In genomic region chr15:32698773-32699390, GRCh38 we compare ENCODE assay signal across 20 cellular contexts. TPM values are rescaled to one million over a fixed set of nuclear protein-coding genes. Genes with fewer than 3 reads are reported as not detected.
A peak's percentile ranks its signal among the peaks of the same experiment; 100 is the strongest.
DNase-seq lines count a peak whose midpoint lies in the region; ATAC-seq and TF ChIP-seq lines count a peak whose summit lies in the region.
"Had no signal": no experiment of that assay in that cellular context is flagged by ENCODE, and none has a peak within 500 bp of the region (broad histone marks: within the 10 kb centered on the region; RNA-seq: fewer than 3 reads in every experiment).

No MANE protein-coding gene starts in this region.

- H3F3A ChIP-seq in smooth muscle cell (ENCODE audit: low read depth), result peaks cover 14% of the 10 kb centered on the region

- H2AFZ ChIP-seq in smooth muscle cell (ENCODE audit: low read depth), result peak overlapping the region; percentile 13
- H2AFZ ChIP-seq: PC-9 had no signal

- H3K4me3 ChIP-seq in smooth muscle cell (no peak overlapping the region), spleen (no peak overlapping the region), testis (no peak overlapping the region)
- H3K4me3 ChIP-seq: GM12878, PC-9 had no signal

- H4K20me1 ChIP-seq in smooth muscle cell (ENCODE audit: low read depth), result no peaks in the 10 kb centered on the region

- H3K27me3 Mint-ChIP-seq in WTC11 (ENCODE audit: low read depth), result no peaks in the 10 kb centered on the region

- DNase-seq in NCI-H748 (lab: John Stamatoyannopoulos, UW; ENCODE audit: unreplicated experiment), result peak; percentile 29
- no peak for DNase-seq in NCI-H748 treated with DMSO at 0.1 percent for 48 hours (lab: John Stamatoyannopoulos, UW)
- no peak for DNase-seq in WTC11 (ENCODE audit: low spot score)
- DNase-seq in iPS-NIHi11 (ENCODE audit: low spot score), result peak; percentile 16
- no peak for DNase-seq in smooth muscle cell (lab: John Stamatoyannopoulos, UW; ENCODE audit: unreplicated experiment)
- no peak for DNase-seq in spleen
- no peak for DNase-seq in testis
- DNase-seq: BE2C; Calu3; CD4-positive, alpha-beta T cell; DMS53; GDM1; GOT3; NCI-H187 treated with DMSO at 0.1 percent for 48 hours; PC-9 had no signal

- H3K4me3 Mint-ChIP-seq in WTC11, result no peak overlapping the region
- H3K4me3 Mint-ChIP-seq: CD4-positive, alpha-beta T cell had no signal

- peaks cover 8% of the 10 kb centered on the region for H3K4me1 Mint-ChIP-seq in WTC11

- CTCF ChIA-PET in WTC11 (lab: Charles Lee), result no interaction called here

- no peaks in the 10 kb centered on the region for H3K36me3 Mint-ChIP-seq in WTC11

- no peak for TF ChIP-seq CTCF in WTC11 (IDR thresholded peaks at IDR 0.05)
- no peak for TF ChIP-seq CTCF in smooth muscle cell (IDR thresholded peaks at IDR 0.05; ENCODE audit: borderline replicate concordance, insufficient read depth, poor library complexity, severe bottlenecking)
- no peak for TF ChIP-seq CTCF in spleen (IDR thresholded peaks at IDR 0.05 in 8 of 11, conservative IDR thresholded peaks at IDR 0.05 in 3 of 11)
- no peak for TF ChIP-seq CTCF in testis (IDR thresholded peaks at IDR 0.05)

- no peaks in the 10 kb centered on the region for H3K9me3 ChIP-seq in smooth muscle cell (replicated peaks; ENCODE audit: low read depth)
- H3K9me3 ChIP-seq in spleen, result no peaks in the 10 kb centered on the region
- no peaks in the 10 kb centered on the region for H3K9me3 ChIP-seq in testis
- H3K9me3 ChIP-seq: BE2C had no signal

- no peaks in the 10 kb centered on the region for H3K4me1 ChIP-seq in smooth muscle cell (ENCODE audit: low read depth)
- H3K4me1 ChIP-seq in spleen, result no peaks in the 10 kb centered on the region
- H3K4me1 ChIP-seq in testis, result no peaks in the 10 kb centered on the region
- H3K4me1 ChIP-seq: BE2C had no signal

- no peak overlapping the region for H3K9ac ChIP-seq in smooth muscle cell (ENCODE audit: low read depth)

- H3K9me3 Mint-ChIP-seq in WTC11, result peaks cover 6% of the 10 kb centered on the region; the same call in 1 of the 2 replicates
- H3K9me3 Mint-ChIP-seq: CD4-positive, alpha-beta T cell had no signal

- no peak overlapping the region for H3K4me2 ChIP-seq in smooth muscle cell
- H3K4me2 ChIP-seq: PC-9 had no signal

- intact Hi-C loops in spleen (cut with DNase I; ENCODE audit: low total_unique reads) (no loop called here), testis (cut with DNase I; ENCODE audit: low total_unique reads) (no loop called here)

- H3K27ac Mint-ChIP-seq in WTC11, result peak overlapping the region; percentile 34; the same call in 1 of the 2 replicates
- H3K27ac Mint-ChIP-seq: CD4-positive, alpha-beta T cell had no signal

- ATAC-seq in WTC11 (peak; percentile 74), HG03565 (IDR thresholded peaks at IDR 0.05; ENCODE audit: unreplicated experiment) (no peak)
- ATAC-seq: GM12878 had no signal

- H3K27ac ChIP-seq in smooth muscle cell (ENCODE audit: low read depth), result peak overlapping the region; percentile 39
- H3K27ac ChIP-seq in spleen, result no peak overlapping the region
- no peak overlapping the region for H3K27ac ChIP-seq in testis
- H3K27ac ChIP-seq: 22Rv1, PC-9 had no signal

- no peak for TF ChIP-seq POLR2A in spleen (IDR thresholded peaks at IDR 0.05)
- no peak for TF ChIP-seq POLR2A in testis (IDR thresholded peaks at IDR 0.05)

- no peaks in the 10 kb centered on the region for H3K79me2 ChIP-seq in smooth muscle cell (ENCODE audit: low read depth)

- no peaks in the 10 kb centered on the region for H3K36me3 ChIP-seq in smooth muscle cell (ENCODE audit: low read depth)
- H3K36me3 ChIP-seq in spleen, result no peaks in the 10 kb centered on the region
- H3K36me3 ChIP-seq in testis (ENCODE audit: low read depth, missing control alignments), result no peaks in the 10 kb centered on the region
- H3K36me3 ChIP-seq: BE2C had no signal

- no peaks in the 10 kb centered on the region for H3K27me3 ChIP-seq in smooth muscle cell (ENCODE audit: low read depth)
- peaks cover 0 to 10% (median 0%) of the 10 kb centered on the region in 7 donors for H3K27me3 ChIP-seq in spleen (replicated peaks in 1 of 7)
- no peaks in the 10 kb centered on the region for H3K27me3 ChIP-seq in testis
- H3K27me3 ChIP-seq: BE2C had no signal

- POLR2A ChIA-PET in WTC11 (lab: Charles Lee), result interaction anchor here (0.7 kb wide), 1 partner anchor 10 kb away, joined by 3 read pairs; no protein-coding TSS in a partner anchor

- 61% methylated on average over 5 of the region's 5 CpGs for WGBS in smooth muscle cell (ENCODE audit: low lambda C conversion rate)
- 74 to 87% (median 83%) methylated on average over 5 of the region's 5 CpGs for WGBS in spleen, 5 donors
- 87 to 93% methylated on average over 4 to 5 of the region's 5 CpGs for WGBS in testis, 2 donors

TF ChIP-seq in WTC11, 78 proteins besides CTCF, POLR2A, EP300 and RAD21:
- no peak for TF ChIP-seq CBFB (CRISPR knock-in tag; IDR thresholded peaks at IDR 0.05; ENCODE audit: low read depth)
- TF ChIP-seq NFATC4 (CRISPR knock-in tag; IDR thresholded peaks at IDR 0.05), result no peak
- no peak for TF ChIP-seq ZBTB21 (CRISPR knock-in tag; IDR thresholded peaks at IDR 0.05; ENCODE audit: borderline replicate concordance)
- TF ChIP-seq NR1H2 (CRISPR knock-in tag; IDR thresholded peaks at IDR 0.05), result no peak
- peak; percentile 41; the same call in 1 of the 2 replicates for TF ChIP-seq ZNF423 (CRISPR knock-in tag; IDR thresholded peaks at IDR 0.05)

RNA-seq across cellular contexts. Expression of gene GREM1, which starts 18.9 kb away (rescaled TPM):
- total RNA-seq in WTC11 (2021) (0.59 to 1.4 TPM (median 0.71 TPM) in 3 replicates), smooth muscle cell (80.1 and 105 TPM in 2 replicates), spleen (1 to 10 TPM in 3 of 7 donors, under 1 TPM in 3, not detected in 1; 0.09 to 3.3 (median 1.0) TPM), testis (1 to 10 TPM; 1.6 to 1.8 TPM)
- polyA plus RNA-seq in smooth muscle cell (40.6 and 57.4 TPM in 2 replicates), spleen (1 to 10 TPM in 1 of 3 donors, under 1 TPM in 2; 0.06 to 1.2 (median 0.13) TPM), testis (ENCODE audit: insufficient read depth, low read depth, low replicate concordance) (1.4 TPM)
- total RNA-seq: Calu3; CD4-positive, alpha-beta T cell; NCI-H460 had no signal

RNA-seq across cellular contexts. Expression of gene SCG5, which starts 57.4 kb away (rescaled TPM):
- total RNA-seq in WTC11 (2021) (14.2 to 28.7 TPM (median 27.2 TPM) in 3 replicates), smooth muscle cell (19.5 and 37.2 TPM in 2 replicates), spleen (1 to 10 TPM in 1 of 7 donors, under 1 TPM in 1, not detected in 5; 0.54 to 1.2 TPM), testis (10 to 100 TPM; 10.6 to 10.9 TPM)
- polyA plus RNA-seq in smooth muscle cell (19.4 and 34.7 TPM in 2 replicates), spleen (1 to 10 TPM in 2 of 3 donors, under 1 TPM in 1; 0.74 to 2.4 (median 1.2) TPM), testis (ENCODE audit: insufficient read depth, low read depth, low replicate concordance) (38.3 TPM)
- total RNA-seq: Calu3; CD4-positive, alpha-beta T cell; SK-MEL-5 had no signal

Comparison
In these comparisons a context has a peak if more than half of its experiments do, and no peak if none do; other contexts are left out.
1. DNase-seq: peak in NCI-H748 (single experiment) and iPS-NIHi11 (single experiment); none in NCI-H748 treated with DMSO at 0.1 percent for 48 hours (single experiment), WTC11 (single experiment), smooth muscle cell (single experiment), spleen (single experiment) and testis (single experiment).
2. RNA of gene GREM1, which starts 18.9 kb away (total RNA-seq): 80.1 to 105 TPM in smooth muscle cell; 1.6 to 1.8 TPM in testis, 0.09 to 3.3 TPM in spleen and 0.59 to 1.4 TPM in WTC11; every median in the first group is over 10 times any median in the second.